In the genomic region with DNA sequence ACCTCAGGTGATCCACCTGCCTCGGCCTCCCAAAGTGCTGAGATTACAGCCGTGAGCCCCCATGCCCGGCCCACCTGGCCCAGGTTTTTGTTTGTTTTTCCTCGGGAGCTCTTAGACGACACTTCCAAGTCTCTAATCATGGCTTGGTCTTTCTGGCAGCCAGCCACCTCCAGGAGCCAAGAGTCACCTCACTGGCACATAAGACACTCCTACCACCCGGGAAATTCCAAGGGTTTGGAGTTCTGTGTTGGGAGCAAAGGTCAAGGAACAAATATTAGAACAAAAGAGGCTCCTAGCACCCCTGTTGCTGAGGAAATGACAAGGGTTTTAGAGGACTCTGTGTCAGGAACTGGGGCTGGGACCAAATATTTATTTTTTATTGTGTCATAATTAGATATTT, we compare ENCODE assay signal across 21 cellular contexts. TPM values are rescaled to one million over a fixed set of nuclear protein-coding genes. Genes with fewer than 3 reads are reported as not detected.
DNase-seq lines count a peak whose midpoint lies in the region; ATAC-seq, FAIRE-seq and TF ChIP-seq lines count a peak whose summit lies in the region.
"Had no signal": no experiment of that assay in that cellular context is flagged by ENCODE, and none has a peak within 500 bp of the region (broad histone marks: within the 10 kb centered on the region; RNA-seq: fewer than 3 reads in every experiment).

No MANE protein-coding gene starts in this region.

- H3K27me3 Mint-ChIP-seq in progenitor cell of endocrine pancreas (no peaks in the 10 kb centered on the region), glutamatergic neuron (ENCODE audit: unreplicated experiment) (peaks cover 12% of the 10 kb centered on the region)
- no peaks in the 10 kb centered on the region for H3K27me3 Mint-ChIP-seq in naive thymus-derived CD8-positive, alpha-beta T cell
- H3K27me3 Mint-ChIP-seq: activated CD4-positive, alpha-beta memory T cell treated with anti-CD3 and anti-CD28 coated beads, Interleukin-2, amount 10 ng/mL, durations not matched to agents 7 days and 5 days; T-cell had no signal

- H3K4me3 Mint-ChIP-seq in progenitor cell of endocrine pancreas (ENCODE audit: low read depth): no peak overlapping the region
- peak overlapping the region in 1 of 10 donors; percentile 6 for H3K4me3 Mint-ChIP-seq in naive thymus-derived CD8-positive, alpha-beta T cell
- no peak overlapping the region for H3K4me3 Mint-ChIP-seq in glutamatergic neuron (ENCODE audit: unreplicated experiment)
- H3K4me3 Mint-ChIP-seq: activated CD4-positive, alpha-beta memory T cell treated with anti-CD3 and anti-CD28 coated beads, Interleukin-2, amount 10 ng/mL, durations not matched to agents 7 days and 5 days; activated T-cell treated with anti-CD3 and anti-CD28 coated beads, Interleukin-2, amount 50 U/mL, for 4 hours; brain; GM23338; T-cell; WTC11 had no signal

- H3K27ac Mint-ChIP-seq in progenitor cell of endocrine pancreas (peak overlapping the region; percentile 71), glutamatergic neuron (ENCODE audit: unreplicated experiment) (no peak overlapping the region)
- peak overlapping the region in 1 of 10 donors; percentile 67 for H3K27ac Mint-ChIP-seq in naive thymus-derived CD8-positive, alpha-beta T cell
- H3K27ac Mint-ChIP-seq: activated CD4-positive, alpha-beta memory T cell treated with anti-CD3 and anti-CD28 coated beads, Interleukin-2, amount 10 ng/mL, durations not matched to agents 7 days and 5 days had no signal

- no peak overlapping the region for H3K4me3 ChIP-seq in BE2C (ENCODE audit: low read depth, low read length)
- H3K4me3 ChIP-seq: dorsolateral prefrontal cortex, GM23338 had no signal

- no peaks in the 10 kb centered on the region for H3K27me3 ChIP-seq in BE2C
- H3K27me3 ChIP-seq: dorsolateral prefrontal cortex had no signal

- peaks cover 35% of the 10 kb centered on the region for H3K36me3 ChIP-seq in BE2C

- no peak for TF ChIP-seq POLR2A in GM12892 (IDR thresholded peaks at IDR 0.05; ENCODE audit: low read depth, low read length)

- H3K36me3 Mint-ChIP-seq in progenitor cell of endocrine pancreas (ENCODE audit: insufficient read depth) (peaks cover 16% of the 10 kb centered on the region), glutamatergic neuron (ENCODE audit: unreplicated experiment) (peaks cover 6% of the 10 kb centered on the region)
- peaks cover 0 to 48% (median 7%) of the 10 kb centered on the region in 3 donors for H3K36me3 Mint-ChIP-seq in naive thymus-derived CD8-positive, alpha-beta T cell

- no peaks in the 10 kb centered on the region for H3K9me3 ChIP-seq in BE2C

- no peaks in the 10 kb centered on the region for H3K4me1 ChIP-seq in BE2C

- H3K9me3 Mint-ChIP-seq in progenitor cell of endocrine pancreas (ENCODE audit: low read depth) (no peaks in the 10 kb centered on the region), glutamatergic neuron (ENCODE audit: unreplicated experiment) (peaks cover 10% of the 10 kb centered on the region)
- H3K9me3 Mint-ChIP-seq in naive thymus-derived CD8-positive, alpha-beta T cell: no peaks in the 10 kb centered on the region
- H3K9me3 Mint-ChIP-seq: activated CD4-positive, alpha-beta memory T cell treated with anti-CD3 and anti-CD28 coated beads, Interleukin-2, amount 10 ng/mL, durations not matched to agents 7 days and 5 days; activated naive CD4-positive, alpha-beta T cell treated with anti-CD3 and anti-CD28 coated beads, Interleukin-2, amount 50 U/mL, for 72 hours; activated T-cell treated with anti-CD3 and anti-CD28 coated beads, Interleukin-2, amount 50 U/mL, for 4 hours; T-cell; WTC11 had no signal

- POLR2A ChIA-PET in naive thymus-derived CD8-positive, alpha-beta T cell (lab: Charles Lee): interaction anchor here (1.1 kb wide), 1 partner anchor 9 kb away, joined by 3 read pairs; no protein-coding TSS in a partner anchor

- peak; percentile 73 for FAIRE-seq in RCC 7860 (lab: Jason Lieb, UNC)
- no peak for FAIRE-seq in GM12892 (lab: Jason Lieb, UNC)

- H3K4me1 Mint-ChIP-seq in progenitor cell of endocrine pancreas (ENCODE audit: low read depth) (peaks cover 14% of the 10 kb centered on the region), glutamatergic neuron (ENCODE audit: low read depth, unreplicated experiment) (peaks cover 8% of the 10 kb centered on the region)
- H3K4me1 Mint-ChIP-seq in naive thymus-derived CD8-positive, alpha-beta T cell: peaks cover 12 to 30% (median 20%) of the 10 kb centered on the region in 4 donors
- H3K4me1 Mint-ChIP-seq: brain, GM23338, WTC11 had no signal

- DNase-seq in DMS79 (lab: John Stamatoyannopoulos, UW) (peak; percentile 79), RCC 7860 (ENCODE audit: low spot score) (peak; percentile 70), left lobe of liver (ENCODE audit: low spot score) (no peak), progenitor cell of endocrine pancreas (ENCODE audit: low spot score, unreplicated experiment) (no peak), BE2C (no peak), GM12892 (ENCODE audit: insufficient read length) (no peak), glutamatergic neuron (no peak)
- DNase-seq in naive thymus-derived CD8-positive, alpha-beta T cell: no peak
- DNase-seq: activated CD4-positive, alpha-beta memory T cell treated with anti-CD3 and anti-CD28 coated beads, Interleukin-2, amount 10 ng/mL, durations not matched to agents 7 days and 5 days; activated T-cell treated with anti-CD3 and anti-CD28 coated beads, Interleukin-2, amount 50 U/mL, for 4 hours; COR-L47; dorsolateral prefrontal cortex; NCI-H1105; NCI-H2171 treated with DMSO at 0.1 percent for 48 hours; stimulated activated CD4-positive, alpha-beta T cell treated with anti-CD3 and anti-CD28 coated beads, Interleukin-2, amount 100 ng/mL, for 48 hours; T-cell had no signal

- TF ChIP-seq CTCF in progenitor cell of endocrine pancreas (IDR thresholded peaks at IDR 0.05; ENCODE audit: unreplicated experiment): no peak
- no peak for TF ChIP-seq CTCF in BE2C (IDR thresholded peaks at IDR 0.05; ENCODE audit: low read depth, low read length)
- no peak for TF ChIP-seq CTCF in glutamatergic neuron (IDR thresholded peaks at IDR 0.05; ENCODE audit: partially characterized antibody, unreplicated experiment)

- peak; percentile 30 for ATAC-seq in left lobe of liver
- ATAC-seq in naive thymus-derived CD8-positive, alpha-beta T cell: no peak
- ATAC-seq: activated naive CD4-positive, alpha-beta T cell treated with anti-CD3 and anti-CD28 coated beads, Interleukin-2, amount 50 U/mL, for 72 hours; activated T-cell treated with anti-CD3 and anti-CD28 coated beads, Interleukin-2, amount 50 U/mL, for 4 hours; esophagus mucosa; GM23338; T-cell; WTC11 had no signal

RNA-seq across cellular contexts. Expression of a gene that starts 29.4 kb away (rescaled TPM):
- 59.5 TPM for total RNA-seq in left lobe of liver
- 104 and 105 TPM in 2 replicates for total RNA-seq in progenitor cell of endocrine pancreas
- 10 to 100 TPM; 66.4 to 70.5 TPM for total RNA-seq in naive thymus-derived CD8-positive, alpha-beta T cell
- polyA plus RNA-seq in naive thymus-derived CD8-positive, alpha-beta T cell: 1 to 10 TPM; 4.5 to 5.8 (median 5.6) TPM
- polyA plus RNA-seq in BE2C (2012; ENCODE audit: insufficient read depth, insufficient read length, low read depth): 93.3 TPM
- polyA plus RNA-seq in GM12892 (2012; ENCODE audit: missing spikeins): 15.2 TPM
- 150 TPM for total RNA-seq in glutamatergic neuron (ENCODE audit: unreplicated experiment)

RNA-seq across cellular contexts. Expression of a gene that starts 39.3 kb away (rescaled TPM):
- total RNA-seq in left lobe of liver (19.1 TPM), progenitor cell of endocrine pancreas (39.0 and 39.4 TPM in 2 replicates), glutamatergic neuron (ENCODE audit: unreplicated experiment) (54.6 TPM)
- 10 to 100 TPM; 26.0 to 27.4 TPM for total RNA-seq in naive thymus-derived CD8-positive, alpha-beta T cell
- polyA plus RNA-seq in naive thymus-derived CD8-positive, alpha-beta T cell: 1 to 10 TPM; 2.5 to 3.9 (median 2.7) TPM
- polyA plus RNA-seq in BE2C (2012; ENCODE audit: insufficient read depth, insufficient read length, low read depth): 91.5 TPM
- 2.1 TPM for polyA plus RNA-seq in GM12892 (2012; ENCODE audit: missing spikeins)

RNA-seq across cellular contexts. Expression of a gene that starts 39.4 kb away (rescaled TPM):
- total RNA-seq in left lobe of liver: 40.4 TPM
- total RNA-seq in progenitor cell of endocrine pancreas: 39.4 and 41.8 TPM in 2 replicates
- 10 to 100 TPM; 56.7 to 59.3 TPM for total RNA-seq in naive thymus-derived CD8-positive, alpha-beta T cell
- polyA plus RNA-seq in naive thymus-derived CD8-positive, alpha-beta T cell: 100 to 1,000 TPM in 2 of 3 donors, 10 to 100 TPM in 1; 90.0 to 131 (median 119) TPM
- 141 TPM for polyA plus RNA-seq in BE2C (2012; ENCODE audit: insufficient read depth, insufficient read length, low read depth)
- polyA plus RNA-seq in GM12892 (2012; ENCODE audit: missing spikeins): 13.5 TPM
- total RNA-seq in glutamatergic neuron (ENCODE audit: unreplicated experiment): 34.3 TPM

Comparison
In these comparisons a context has a peak if more than half of its experiments do, and no peak if none do; other contexts are left out.
1. DNase-seq: peak in DMS79 (single experiment) and RCC 7860 (single experiment); none in left lobe of liver (single experiment), progenitor cell of endocrine pancreas (single experiment), naive thymus-derived CD8-positive, alpha-beta T cell (0 of 10), BE2C (single experiment), GM12892 (single experiment) and glutamatergic neuron (single experiment).